In the genomic region with DNA sequence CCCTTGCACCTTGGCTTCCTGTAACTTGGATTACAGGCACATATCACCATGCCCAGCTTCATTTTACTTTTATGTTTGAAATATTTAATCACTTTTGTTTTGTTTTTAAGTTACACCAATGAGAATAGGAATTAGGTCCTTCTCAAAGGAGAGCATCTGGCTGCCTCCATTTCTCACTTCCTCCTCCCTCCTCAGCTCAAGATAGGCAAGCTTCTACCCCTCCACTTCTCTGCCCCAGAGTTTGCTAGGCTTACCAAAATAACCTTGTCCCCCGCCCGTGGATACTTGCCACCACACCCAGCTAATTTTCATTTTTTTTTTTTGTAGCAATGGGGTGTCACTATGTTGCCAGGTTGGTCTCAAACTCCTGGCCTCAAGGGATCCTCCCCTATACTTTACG, we compare ENCODE assay signal across 16 cellular contexts. TPM values are rescaled to one million over a fixed set of nuclear protein-coding genes. Genes with fewer than 3 reads are reported as not detected.
DNase-seq lines count a peak whose midpoint lies in the region; ATAC-seq and TF ChIP-seq lines count a peak whose summit lies in the region.
"Had no signal": no experiment of that assay in that cellular context is flagged by ENCODE, and none has a peak within 500 bp of the region (broad histone marks: within the 10 kb centered on the region; RNA-seq: fewer than 3 reads in every experiment).

No MANE protein-coding gene starts in this region.

- ATAC-seq in HG02678 (IDR thresholded peaks at IDR 0.05; ENCODE audit: unreplicated experiment): peak; percentile 64
- ATAC-seq: A549, HCT116, sciatic nerve had no signal

- no peaks in the 10 kb centered on the region for H3K27me3 Mint-ChIP-seq in MCF 10A (ENCODE audit: insufficient read depth, unreplicated experiment)
- H3K27me3 Mint-ChIP-seq: activated naive CD8-positive, alpha-beta T cell treated with anti-CD3 and anti-CD28 coated beads, Interleukin-2, amount 10 ng/mL, durations not matched to agents 7 days and 5 days had no signal

- H3K27ac Mint-ChIP-seq in MCF 10A (ENCODE audit: low read depth, unreplicated experiment): peak overlapping the region; percentile 3

- H3K9me3 ChIP-seq in breast epithelium: no peaks in the 10 kb centered on the region
- H3K9me3 ChIP-seq in WERI-Rb-1 (ENCODE audit: severe bottlenecking): no peaks in the 10 kb centered on the region
- no peaks in the 10 kb centered on the region for H3K9me3 ChIP-seq in right atrium auricular region
- H3K9me3 ChIP-seq: A549, colonic mucosa had no signal

- H3K27ac ChIP-seq in breast epithelium: no peak overlapping the region
- no peak overlapping the region for H3K27ac ChIP-seq in WERI-Rb-1
- H3K27ac ChIP-seq in right atrium auricular region: no peak overlapping the region
- H3K27ac ChIP-seq: A549, colonic mucosa had no signal

- no peak for TF ChIP-seq POLR2A in breast epithelium (IDR thresholded peaks at IDR 0.05)

- no peak overlapping the region for H3K4me3 Mint-ChIP-seq in MCF 10A (ENCODE audit: unreplicated experiment)
- H3K4me3 Mint-ChIP-seq: activated naive CD8-positive, alpha-beta T cell treated with anti-CD3 and anti-CD28 coated beads, Interleukin-2, amount 10 ng/mL, durations not matched to agents 7 days and 5 days had no signal

- H3K4me1 ChIP-seq in breast epithelium (no peaks in the 10 kb centered on the region), right atrium auricular region (peaks cover 0 to 6% of the 10 kb centered on the region in 2 donors)
- H3K4me1 ChIP-seq: A549, colonic mucosa had no signal

- intact Hi-C loops in MCF 10A (cut with micrococcal nuclease) (no loop called here), breast epithelium (cut with DNase I; ENCODE audit: low total_unique reads) (no loop called here)

- no TSS peak for BruUV-seq in MCF 10A (replicated peaks; lab: Mats Ljungman, UMichigan)

- CTCF ChIA-PET in MCF 10A (lab: Yijun Ruan, JAX): interaction anchor here (0.7 kb wide), 2 partner anchors 107 to 112 kb away, joined by 3 read pairs; no protein-coding TSS in a partner anchor

- no peaks in the 10 kb centered on the region for H3K36me3 ChIP-seq in breast epithelium
- H3K36me3 ChIP-seq in WERI-Rb-1: peaks cover 16% of the 10 kb centered on the region
- H3K36me3 ChIP-seq in right atrium auricular region: peaks cover 8% of the 10 kb centered on the region
- H3K36me3 ChIP-seq: colonic mucosa had no signal

- no peak overlapping the region for H3K4me3 ChIP-seq in breast epithelium
- H3K4me3 ChIP-seq in WERI-Rb-1 (ENCODE audit: low read depth, low read length): no peak overlapping the region
- no peak overlapping the region for H3K4me3 ChIP-seq in right atrium auricular region
- H3K4me3 ChIP-seq: A549, colonic mucosa had no signal

- TF ChIP-seq CTCF in MCF 10A (IDR thresholded peaks at IDR 0.05; ENCODE audit: unreplicated experiment): no peak
- no peak for TF ChIP-seq CTCF in breast epithelium (IDR thresholded peaks at IDR 0.05)
- no peak for TF ChIP-seq CTCF in WERI-Rb-1 (IDR thresholded peaks at IDR 0.05; ENCODE audit: low read depth, low read length)
- no peak for TF ChIP-seq CTCF in right atrium auricular region (IDR thresholded peaks at IDR 0.05)

- peaks cover 28% of the 10 kb centered on the region for H3K36me3 Mint-ChIP-seq in MCF 10A (ENCODE audit: insufficient read depth, unreplicated experiment)

- H3K27me3 ChIP-seq in breast epithelium: no peaks in the 10 kb centered on the region
- H3K27me3 ChIP-seq in WERI-Rb-1 (ENCODE audit: insufficient read depth, low read depth, severe bottlenecking): no peaks in the 10 kb centered on the region
- no peaks in the 10 kb centered on the region for H3K27me3 ChIP-seq in right atrium auricular region
- H3K27me3 ChIP-seq: colonic mucosa had no signal

- no peak for DNase-seq in MCF 10A (ENCODE audit: unreplicated experiment)
- DNase-seq in breast epithelium (ENCODE audit: low spot score in 2 of 2): no peak
- peak; percentile 9 for DNase-seq in NOMO-1 treated with DMSO at 0.1 percent for 48 hours (lab: John Stamatoyannopoulos, UW; ENCODE audit: unreplicated experiment)
- no peak for DNase-seq in WERI-Rb-1
- no peak for DNase-seq in HT-29 (ENCODE audit: low spot score)
- DNase-seq in right atrium auricular region (ENCODE audit: low spot score): no peak
- no peak for DNase-seq in globus pallidus (ENCODE audit: low spot score)
- DNase-seq: activated naive CD8-positive, alpha-beta T cell treated with anti-CD3 and anti-CD28 coated beads, Interleukin-2, amount 10 ng/mL, durations not matched to agents 7 days and 5 days; colonic mucosa; DMS 273 treated with DMSO at 0.1 percent for 48 hours; NCI-H187; T-helper 1 cell had no signal

- POLR2A ChIA-PET in MCF 10A (lab: Yijun Ruan, JAX): interaction anchor here (0.8 to 1.0 kb wide), 3 partner anchors 10 to 17 kb away, joined by 3 to 7 read pairs (median 3); no protein-coding TSS in a partner anchor

- no peaks in the 10 kb centered on the region for H3K4me1 Mint-ChIP-seq in MCF 10A (ENCODE audit: insufficient read depth, unreplicated experiment)

- no peaks in the 10 kb centered on the region for H3K9me3 Mint-ChIP-seq in MCF 10A (ENCODE audit: unreplicated experiment)
- H3K9me3 Mint-ChIP-seq: activated naive CD8-positive, alpha-beta T cell treated with anti-CD3 and anti-CD28 coated beads, Interleukin-2, amount 10 ng/mL, durations not matched to agents 7 days and 5 days had no signal

RNA-seq across cellular contexts. Expression of a gene that starts 17.9 kb away (rescaled TPM):
- total RNA-seq in MCF 10A (2022) (61.5 and 70.5 TPM in 2 replicates), breast epithelium (100 to 1,000 TPM in 2 of 3 donors, 10 to 100 TPM in 1; 95.2 to 128 (median 104) TPM), right atrium auricular region (100 to 1,000 TPM; 167 to 177 TPM)
- total RNA-seq in HT-29 (2014; rRNA removed; shearing (Covaris generic)): 33.0 and 34.3 TPM in 2 replicates

RNA-seq across cellular contexts. Expression of a gene that starts 28.1 kb away (rescaled TPM):
- 18.6 and 21.1 TPM in 2 replicates for total RNA-seq in MCF 10A (2022)
- 1 to 10 TPM; 6.6 to 9.8 (median 7.0) TPM for total RNA-seq in breast epithelium
- 8.4 and 11.0 TPM in 2 replicates for total RNA-seq in HT-29 (2014; rRNA removed; shearing (Covaris generic))
- 1 to 10 TPM; 4.7 to 5.9 TPM for total RNA-seq in right atrium auricular region

RNA-seq across cellular contexts. Expression of a gene that starts 39.0 kb away (rescaled TPM):
- total RNA-seq in MCF 10A (2022): 48.7 and 60.2 TPM in 2 replicates
- total RNA-seq in breast epithelium: 10 to 100 TPM; 30.1 to 74.9 (median 62.3) TPM
- 28.7 and 45.0 TPM in 2 replicates for total RNA-seq in HT-29 (2014; rRNA removed; shearing (Covaris generic))
- total RNA-seq in right atrium auricular region: 10 to 100 TPM; 20.4 to 23.7 TPM

RNA-seq across cellular contexts. Expression of a gene that starts 48.2 kb away (rescaled TPM):
- not detected in 2 replicates for total RNA-seq in MCF 10A (2022)
- under 1 TPM in 2 of 3 donors, not detected in 1; 0.15 to 0.33 TPM for total RNA-seq in breast epithelium
- 0.25 and 1.6 TPM in 2 replicates for total RNA-seq in HT-29 (2014; rRNA removed; shearing (Covaris generic))
- total RNA-seq in right atrium auricular region: under 1 TPM in 1 of 2 donors, not detected in 1; 0.16 TPM
- total RNA-seq: activated naive CD8-positive, alpha-beta T cell treated with anti-CD3 and anti-CD28 coated beads, Interleukin-2, amount 10 ng/mL, durations not matched to agents 7 days and 5 days had no signal
